Comparison of ENCODE assay signal across 10 cellular contexts in genomic region chr22:24436553-24436952, GRCh38. TPM values are rescaled to one million over a fixed set of nuclear protein-coding genes. Genes with fewer than 3 reads are reported as not detected.
DNase-seq lines count a peak whose midpoint lies in the region; ATAC-seq and TF ChIP-seq lines count a peak whose summit lies in the region.
"Had no signal": no experiment of that assay in that cellular context is flagged by ENCODE, and none has a peak within 500 bp of the region (broad histone marks: within the 10 kb centered on the region; RNA-seq: fewer than 3 reads in every experiment).

No MANE protein-coding gene starts in this region.

- no peak for TF ChIP-seq EP300 in stomach (IDR thresholded peaks at IDR 0.05)

- DNase-seq in activated naive CD4-positive, alpha-beta T cell treated with anti-CD3 and anti-CD28 coated beads, Interleukin-2, amount 50 U/mL, for 72 hours (ENCODE audit: low spot score in 2 of 2), result no peak
- no peak for DNase-seq in activated naive CD4-positive, alpha-beta T cell treated with anti-CD3 and anti-CD28 coated beads, Interleukin-2, amount 50 U/mL, for 16 hours
- DNase-seq in OCI-LY7 (ENCODE audit: low spot score) (peak; percentile 25), immature natural killer cell (no peak), stomach (no peak), iPS-NIHi7 (ENCODE audit: extremely low spot score) (no peak), DMS114 treated with DMSO at 0.1 percent for 48 hours (lab: John Stamatoyannopoulos, UW; ENCODE audit: unreplicated experiment) (no peak)
- DNase-seq: NCI-H146 had no signal

- TF ChIP-seq CTCF in OCI-LY7 (conservative IDR thresholded peaks at IDR 0.05; ENCODE audit: low read length), result no peak
- TF ChIP-seq CTCF in stomach (IDR thresholded peaks at IDR 0.05), result no peak

- no peaks in the 10 kb centered on the region for H3K27me3 ChIP-seq in stomach
- H3K27me3 ChIP-seq: brain microvascular endothelial cell had no signal

- H3K27ac ChIP-seq in OCI-LY7 (ENCODE audit: low read depth, low read length, poor library complexity, severe bottlenecking) (peak overlapping the region; percentile 99), stomach (peak overlapping the region in 4 of 5 donors; percentile 36 to 86 (median 45))
- H3K27ac ChIP-seq: brain microvascular endothelial cell had no signal

- H3K9me3 Mint-ChIP-seq in activated naive CD4-positive, alpha-beta T cell treated with anti-CD3 and anti-CD28 coated beads, Interleukin-2, amount 50 U/mL, for 72 hours, result no peaks in the 10 kb centered on the region
- H3K9me3 Mint-ChIP-seq in immature natural killer cell, result no peaks in the 10 kb centered on the region

- no TSS peak for BruUV-seq in OCI-LY7 (replicated peaks; lab: Mats Ljungman, UMichigan)

- no peak for ATAC-seq in activated naive CD4-positive, alpha-beta T cell treated with anti-CD3 and anti-CD28 coated beads, Interleukin-2, amount 50 U/mL, for 72 hours
- no peak for ATAC-seq in HG02623 (IDR thresholded peaks at IDR 0.05; ENCODE audit: unreplicated experiment)

- peaks cover 11 to 18% of the 10 kb centered on the region in 2 donors for H3K36me3 Mint-ChIP-seq in activated naive CD4-positive, alpha-beta T cell treated with anti-CD3 and anti-CD28 coated beads, Interleukin-2, amount 50 U/mL, for 72 hours
- H3K36me3 Mint-ChIP-seq in immature natural killer cell, result no peaks in the 10 kb centered on the region

- CTCF ChIA-PET in OCI-LY7 (lab: Charles Lee; ENCODE audit: unreplicated experiment), result interaction anchor here (0.6 kb wide), 1 partner anchor 44 kb away, joined by 3 read pairs; no protein-coding TSS in a partner anchor

- no peak overlapping the region for H3K4me3 ChIP-seq in OCI-LY7 (ENCODE audit: low read depth, low read length, poor library complexity, severe bottlenecking)
- H3K4me3 ChIP-seq in stomach, result no peak overlapping the region

- H3K27me3 Mint-ChIP-seq in immature natural killer cell (ENCODE audit: low read depth in 3 of 3), result peaks cover 6 to 8% (median 7%) of the 10 kb centered on the region in 3 donors

- H3K4me1 ChIP-seq in OCI-LY7 (ENCODE audit: insufficient read depth, low read length, poor library complexity, severe bottlenecking) (peaks cover 72% of the 10 kb centered on the region), stomach (peaks cover 23 to 47% (median 42%) of the 10 kb centered on the region in 4 donors)

- no peaks in the 10 kb centered on the region for H3K9me2 ChIP-seq in OCI-LY7 (ENCODE audit: insufficient read depth, low read length)

- H3K36me3 ChIP-seq in OCI-LY7 (ENCODE audit: insufficient read depth, low read length) (peaks cover 65% of the 10 kb centered on the region), stomach (peaks cover 0 to 12% (median 5%) of the 10 kb centered on the region in 4 donors)
- H3K36me3 ChIP-seq: brain microvascular endothelial cell had no signal

- H3K4me2 ChIP-seq in OCI-LY7 (ENCODE audit: low read length), result peak overlapping the region; percentile 97

- intact Hi-C loops in OCI-LY7 (cut with micrococcal nuclease; ENCODE audit: unreplicated experiment) (no loop called here), stomach (cut with DNase I; ENCODE audit: low total_unique reads) (loop anchor here (5.0 kb wide), 1 partner anchor 86 kb away; no protein-coding TSS in a partner anchor)

- no peaks in the 10 kb centered on the region for H3K9me3 ChIP-seq in OCI-LY7 (ENCODE audit: low read length)
- no peaks in the 10 kb centered on the region for H3K9me3 ChIP-seq in stomach

- no peak overlapping the region for H2AFZ ChIP-seq in OCI-LY7 (ENCODE audit: low read length)

- no peak overlapping the region for H3K4me3 Mint-ChIP-seq in immature natural killer cell

- POLR2A ChIA-PET in OCI-LY7 (lab: Charles Lee), result interaction anchor here (0.7 to 2.2 kb wide), 2 partner anchors 47 to 66 kb away, joined by 3 to 10 read pairs; no protein-coding TSS in a partner anchor

- 83 to 95% (median 93%) methylated on average over 3 of the region's 3 CpGs for WGBS in stomach, 5 donors

- H3K27ac Mint-ChIP-seq in activated naive CD4-positive, alpha-beta T cell treated with anti-CD3 and anti-CD28 coated beads, Interleukin-2, amount 50 U/mL, for 72 hours, result peak overlapping the region; percentile 90 to 97
- peak overlapping the region; percentile 15 to 88 (median 66) for H3K27ac Mint-ChIP-seq in immature natural killer cell

- peaks cover 41% of the 10 kb centered on the region; the same call in 1 of the 2 replicates for H3K79me2 ChIP-seq in OCI-LY7 (ENCODE audit: insufficient read depth, low read depth, low read length)

- no peak for TF ChIP-seq POLR2A in stomach (IDR thresholded peaks at IDR 0.05)

- no peaks in the 10 kb centered on the region for H4K20me1 ChIP-seq in OCI-LY7 (ENCODE audit: insufficient read depth, low read length)

- peaks cover 30 to 32% of the 10 kb centered on the region in 2 donors for H3K4me1 Mint-ChIP-seq in immature natural killer cell

RNA-seq across cellular contexts. Expression of gene ADORA2A, which starts 9.2 kb away (rescaled TPM):
- total RNA-seq in activated naive CD4-positive, alpha-beta T cell treated with anti-CD3 and anti-CD28 coated beads, Interleukin-2, amount 50 U/mL, for 72 hours, result 10 to 100 TPM; 33.8 to 34.4 TPM
- total RNA-seq in OCI-LY7 (2014; rRNA removed; shearing (Covaris generic)), result 31.2 and 35.7 TPM in 2 replicates
- total RNA-seq in OCI-LY7 (2022) (29.5 and 35.0 TPM in 2 replicates), stomach (1 to 10 TPM in 3 of 5 donors, under 1 TPM in 1, not detected in 1; 0.58 to 7.1 (median 3.1) TPM)
- polyA plus RNA-seq in immature natural killer cell (1 to 10 TPM; 4.6 to 6.8 (median 5.3) TPM), stomach (1 to 10 TPM; 1.4 to 2.9 (median 1.6) TPM)

RNA-seq across cellular contexts. Expression of gene UPB1, which starts 58.6 kb away (rescaled TPM):
- under 1 TPM; 0.23 to 0.57 TPM for total RNA-seq in activated naive CD4-positive, alpha-beta T cell treated with anti-CD3 and anti-CD28 coated beads, Interleukin-2, amount 50 U/mL, for 72 hours
- total RNA-seq in OCI-LY7 (2014; rRNA removed; shearing (Covaris generic)), result 0.13 and 0.69 TPM in 2 replicates
- total RNA-seq in OCI-LY7 (2022), result 0.70 and 0.85 TPM in 2 replicates
- not detected for polyA plus RNA-seq in immature natural killer cell
- under 1 TPM in 1 of 5 donors, not detected in 4; 0.73 TPM for total RNA-seq in stomach
- polyA plus RNA-seq in stomach, result under 1 TPM in 1 of 3 donors, not detected in 2; 0.35 TPM
